16 cellular contexts compared by ENCODE assay signal in genomic region chr1:247401310-247402098, GRCh38. TPM values are rescaled to one million over a fixed set of nuclear protein-coding genes. Genes with fewer than 3 reads are reported as not detected.
DNase-seq lines count a peak whose midpoint lies in the region; ATAC-seq and TF ChIP-seq lines count a peak whose summit lies in the region.
"Had no signal": no experiment of that assay in that cellular context is flagged by ENCODE, and none has a peak within 500 bp of the region (broad histone marks: within the 10 kb centered on the region; RNA-seq: fewer than 3 reads in every experiment).

No MANE protein-coding gene starts in this region.

- H3K4me1 ChIP-seq in BLaER1 treated with 17β-estradiol and CSF1 and Interleukin-3, amounts not matched to agents 10 nM and 100 nM: peaks cover 0 to 65% (median 29%) of the 10 kb centered on the region in 10 experiments; a peak in 15 of 20 replicates
- H3K4me1 ChIP-seq in H9 (ENCODE audit: insufficient read depth, low read length): no peaks in the 10 kb centered on the region
- H3K4me1 ChIP-seq: uterus had no signal

- no peak overlapping the region for H3K4me3 ChIP-seq in BLaER1 treated with 17β-estradiol and CSF1 and Interleukin-3, amounts not matched to agents 10 nM and 100 nM
- H3K4me3 ChIP-seq: uterus had no signal

- H3K27ac Mint-ChIP-seq in H9 (no peak overlapping the region), T-cell (no peak overlapping the region)
- H3K27ac Mint-ChIP-seq in dendritic cell treated with granulocyte-macrophage colony-stimulating factor and Interleukin-4, amounts not matched to agents 40 ng/mL and 50 ng/mL, for 4 days: peak overlapping the region; percentile 86

- H3K36me3 ChIP-seq in BLaER1 treated with 17β-estradiol and CSF1 and Interleukin-3, amounts not matched to agents 10 nM and 100 nM: no peaks in the 10 kb centered on the region
- H3K36me3 ChIP-seq: uterus had no signal

- H4K5ac ChIP-seq in H9 (ENCODE audit: insufficient read length, low read depth, low read length): no peak overlapping the region

- no peaks in the 10 kb centered on the region; a peak in 1 of 5 replicates for H3K9me3 Mint-ChIP-seq in H9
- no peaks in the 10 kb centered on the region for H3K9me3 Mint-ChIP-seq in dendritic cell treated with granulocyte-macrophage colony-stimulating factor and Interleukin-4, amounts not matched to agents 40 ng/mL and 50 ng/mL, for 4 days
- no peaks in the 10 kb centered on the region for H3K9me3 Mint-ChIP-seq in T-cell

- no peaks in the 10 kb centered on the region for H3K79me1 ChIP-seq in H9 (ENCODE audit: insufficient read depth, low read depth, low read length, poor library complexity, severe bottlenecking)

- CTCF ChIA-PET in T-cell (lab: Charles Lee): interaction anchor here (0.6 to 1.6 kb wide), 2 partner anchors 11 kb away, joined by 3 to 8 read pairs; no protein-coding TSS in a partner anchor

- peaks cover 0 to 5% of the 10 kb centered on the region in 2 experiments; a peak in 2 of 4 replicates for H3K4me1 Mint-ChIP-seq in H9
- peaks cover 54% of the 10 kb centered on the region for H3K4me1 Mint-ChIP-seq in dendritic cell treated with granulocyte-macrophage colony-stimulating factor and Interleukin-4, amounts not matched to agents 40 ng/mL and 50 ng/mL, for 4 days (ENCODE audit: low read depth)
- peaks cover 1 to 11% (median 3%) of the 10 kb centered on the region in 3 donors for H3K4me1 Mint-ChIP-seq in T-cell

- no peak for ATAC-seq in HG03025 (IDR thresholded peaks at IDR 0.05; ENCODE audit: low FRiP score, unreplicated experiment)
- no peak for ATAC-seq in T-cell (replicated peaks in 1 of 4)

- no peak for TF ChIP-seq CTCF in H9 (conservative IDR thresholded peaks at IDR 0.05)

- H3K18ac ChIP-seq in H9 (ENCODE audit: insufficient read length, low read depth, low read length): no peak overlapping the region

- H3K56ac ChIP-seq in H9 (ENCODE audit: insufficient read length, low read depth, low read length): no peak overlapping the region

- H3K27ac ChIP-seq in BLaER1 treated with 17β-estradiol and CSF1 and Interleukin-3, amounts not matched to agents 10 nM and 100 nM: peak overlapping the region in 7 of 11 experiments; percentile 10 to 47 (median 30); a peak in 4 of 22 replicates
- no peak overlapping the region for H3K27ac ChIP-seq in H9 (ENCODE audit: insufficient read length, low read depth, low read length)
- H3K27ac ChIP-seq: uterus had no signal

- no peak overlapping the region for H3K9ac ChIP-seq in BLaER1 treated with 17β-estradiol and CSF1 and Interleukin-3, amounts not matched to agents 10 nM and 100 nM
- no peak overlapping the region for H3K9ac ChIP-seq in H9 (ENCODE audit: extremely low read depth, insufficient read length, low read length)

- H4K91ac ChIP-seq in H9 (ENCODE audit: insufficient read length, low read depth, low read length): no peak overlapping the region

- 0 out of 2 replicates have a peak overlapping the region, but pooled peaks have one; percentile 82 for H2BK15ac ChIP-seq in H9 (ENCODE audit: low read depth, low read length)

- H3K14ac ChIP-seq in H9 (ENCODE audit: insufficient read depth, low read length): no peak overlapping the region

- H2BK120ac ChIP-seq in H9 (ENCODE audit: low read depth, low read length, poor library complexity, severe bottlenecking): no peak overlapping the region

- no peak overlapping the region for H2AK5ac ChIP-seq in H9 (ENCODE audit: insufficient read length, low read length)

- H3K4me3 Mint-ChIP-seq in H9 (no peak overlapping the region; a peak in 1 of 5 replicates), T-cell (no peak overlapping the region)
- no peak overlapping the region for H3K4me3 Mint-ChIP-seq in dendritic cell treated with granulocyte-macrophage colony-stimulating factor and Interleukin-4, amounts not matched to agents 40 ng/mL and 50 ng/mL, for 4 days

- H3K4ac ChIP-seq in H9 (ENCODE audit: low read depth, low read length): no peak overlapping the region

- H3K79me2 ChIP-seq in H9 (ENCODE audit: insufficient read depth, low read length): no peaks in the 10 kb centered on the region

- H3T11ph ChIP-seq in H9 (ENCODE audit: low read length): no peak overlapping the region

- peak overlapping the region in 7 of 11 experiments; percentile 12 to 81 (median 56); a peak in 12 of 22 replicates for H3K4me2 ChIP-seq in BLaER1 treated with 17β-estradiol and CSF1 and Interleukin-3, amounts not matched to agents 10 nM and 100 nM
- no peak overlapping the region for H3K4me2 ChIP-seq in H9 (ENCODE audit: insufficient read depth, insufficient read length, low read length)

- H3K36me3 Mint-ChIP-seq in H9 (ENCODE audit: insufficient read depth in 1 of 3, low read depth in 3 of 3) (no peaks in the 10 kb centered on the region), T-cell (no peaks in the 10 kb centered on the region)
- H3K36me3 Mint-ChIP-seq in dendritic cell treated with granulocyte-macrophage colony-stimulating factor and Interleukin-4, amounts not matched to agents 40 ng/mL and 50 ng/mL, for 4 days (ENCODE audit: low read depth): no peaks in the 10 kb centered on the region

- peaks cover 0 to 8% (median 0%) of the 10 kb centered on the region in 11 experiments; a peak in 3 of 22 replicates for H3K9me3 ChIP-seq in BLaER1 treated with 17β-estradiol and CSF1 and Interleukin-3, amounts not matched to agents 10 nM and 100 nM (replicated peaks in 1 of 11)
- H3K9me3 ChIP-seq in H9 (ENCODE audit: control insufficient read depth, low read depth, low read length): no peaks in the 10 kb centered on the region
- H3K9me3 ChIP-seq: uterus had no signal

- no peaks in the 10 kb centered on the region for H3K23me2 ChIP-seq in H9 (ENCODE audit: insufficient read length, low read depth, low read length, poor library complexity, severe bottlenecking)

- H2BK20ac ChIP-seq in H9 (ENCODE audit: low read depth, low read length, poor library complexity, severe bottlenecking): no peak overlapping the region

- H4K20me1 ChIP-seq in BLaER1 treated with 17β-estradiol and CSF1 and Interleukin-3, amounts not matched to agents 10 nM and 100 nM: no peaks in the 10 kb centered on the region
- no peaks in the 10 kb centered on the region for H4K20me1 ChIP-seq in H9 (ENCODE audit: control insufficient read depth, insufficient read depth, insufficient read length)

- no peaks in the 10 kb centered on the region for H3K27me3 Mint-ChIP-seq in H9 (ENCODE audit: low read depth)
- H3K27me3 Mint-ChIP-seq in dendritic cell treated with granulocyte-macrophage colony-stimulating factor and Interleukin-4, amounts not matched to agents 40 ng/mL and 50 ng/mL, for 4 days: no peaks in the 10 kb centered on the region
- H3K27me3 Mint-ChIP-seq in T-cell: peaks cover 0 to 3% of the 10 kb centered on the region in 2 donors

- no peak overlapping the region for H2AFZ ChIP-seq in H9 (ENCODE audit: low read length)

- no CpG with 5 or more reads among the region's 10 CpGs for WGBS in H9 (ENCODE audit: extremely low coverage, insufficient read length, low lambda C conversion rate)

- no peak overlapping the region for H2BK12ac ChIP-seq in H9 (ENCODE audit: insufficient read length, low read depth, low read length)

- H3K23ac ChIP-seq in H9 (ENCODE audit: insufficient read length, low read depth, low read length): no peak overlapping the region

- no peak overlapping the region for H2BK5ac ChIP-seq in H9 (ENCODE audit: insufficient read length, low read length)

- no peak overlapping the region for H4K8ac ChIP-seq in H9 (replicated peaks; ENCODE audit: insufficient read length, low read depth, low read length)

- intact Hi-C loops in dendritic cell treated with granulocyte-macrophage colony-stimulating factor and Interleukin-4, amounts not matched to agents 40 ng/mL and 50 ng/mL, for 4 days (cut with micrococcal nuclease): no loop called here

- POLR2A ChIA-PET in T-cell (lab: Charles Lee): no interaction called here

- H3K27me3 ChIP-seq in BLaER1 treated with 17β-estradiol and CSF1 and Interleukin-3, amounts not matched to agents 10 nM and 100 nM: no peaks in the 10 kb centered on the region
- H3K27me3 ChIP-seq in H9 (ENCODE audit: insufficient read depth, low read length): no peaks in the 10 kb centered on the region
- H3K27me3 ChIP-seq: uterus had no signal

- DNase-seq in H9 (no peak), NCI-H345 treated with DMSO at 0.1 percent for 48 hours (lab: John Stamatoyannopoulos, UW; ENCODE audit: unreplicated experiment) (peak; percentile 80), NCI-H446 (lab: John Stamatoyannopoulos, UW) (no peak), T-cell (no peak)
- no peak for DNase-seq in activated naive CD4-positive, alpha-beta T cell (lab: John Stamatoyannopoulos, UW)
- DNase-seq: AML-193; GDM1; NK-92 treated with Interleukin-12 subunit alpha and Interleukin-12 subunit beta, amount 100 ng/mL, for 24 hours; uterus had no signal

RNA-seq across cellular contexts. Expression of gene NLRP3, which starts 14.5 kb away (rescaled TPM):
- not detected in 2 replicates for total RNA-seq in H9 (2021)
- 1 to 10 TPM; 2.9 to 8.5 (median 5.1) TPM for total RNA-seq in T-cell
- total RNA-seq: myocyte, pulmonary artery endothelial cell had no signal

RNA-seq across cellular contexts. Expression of gene OR2B11, which starts 56.4 kb away (rescaled TPM):
- total RNA-seq in H9 (2021) (not detected in 2 replicates), T-cell (not detected)
- total RNA-seq: H1, kidney epithelial cell, myocyte, pulmonary artery endothelial cell, uterus had no signal
